In genomic region chr11:63862923-63863322, GRCh38 we compare ENCODE assay signal across 11 cellular contexts. TPM values are rescaled to one million over a fixed set of nuclear protein-coding genes. Genes with fewer than 3 reads are reported as not detected.
A peak's percentile ranks its signal among the peaks of the same experiment; 100 is the strongest.
DNase-seq lines count a peak whose midpoint lies in the region; ATAC-seq and TF ChIP-seq lines count a peak whose summit lies in the region.
"Had no signal": no experiment of that assay in that cellular context is flagged by ENCODE, and none has a peak within 500 bp of the region (broad histone marks: within the 10 kb centered on the region; RNA-seq: fewer than 3 reads in every experiment).

No MANE protein-coding gene starts in this region.

- H3K4me1 Mint-ChIP-seq in H9, result peaks cover 32 to 33% of the 10 kb centered on the region in 2 experiments
- peaks cover 28% of the 10 kb centered on the region for H3K4me1 Mint-ChIP-seq in osteocyte (ENCODE audit: unreplicated experiment)

- H3K23ac ChIP-seq in H9 (ENCODE audit: insufficient read length, low read depth, low read length), result no peak overlapping the region

- H3K27me3 ChIP-seq in H9 (ENCODE audit: insufficient read depth, low read length), result no peaks in the 10 kb centered on the region
- H3K27me3 ChIP-seq in smooth muscle cell (ENCODE audit: low read depth), result no peaks in the 10 kb centered on the region

- H3K79me2 ChIP-seq in H9 (ENCODE audit: insufficient read depth, low read length), result peaks cover 6% of the 10 kb centered on the region
- peaks cover 57% of the 10 kb centered on the region for H3K79me2 ChIP-seq in smooth muscle cell (ENCODE audit: low read depth)

- no peak overlapping the region for H3K4me3 Mint-ChIP-seq in H9
- H3K4me3 Mint-ChIP-seq in osteocyte (ENCODE audit: unreplicated experiment), result no peak overlapping the region

- H3K9me3 ChIP-seq in H9 (ENCODE audit: control insufficient read depth, low read depth, low read length), result no peaks in the 10 kb centered on the region
- no peaks in the 10 kb centered on the region for H3K9me3 ChIP-seq in smooth muscle cell (replicated peaks; ENCODE audit: low read depth)

- no peak overlapping the region for H2BK15ac ChIP-seq in H9 (ENCODE audit: low read depth, low read length)

- H2AK5ac ChIP-seq in H9 (ENCODE audit: insufficient read length, low read length), result no peak overlapping the region

- peaks cover 11 to 15% (median 11%) of the 10 kb centered on the region in 3 experiments for H3K36me3 Mint-ChIP-seq in H9 (ENCODE audit: insufficient read depth in 1 of 3, low read depth in 3 of 3)
- H3K36me3 Mint-ChIP-seq in osteocyte (ENCODE audit: unreplicated experiment), result peaks cover 7% of the 10 kb centered on the region

- no peak overlapping the region for H4K8ac ChIP-seq in H9 (replicated peaks; ENCODE audit: insufficient read length, low read depth, low read length)

- peaks cover 8% of the 10 kb centered on the region for H3F3A ChIP-seq in smooth muscle cell (ENCODE audit: low read depth)

- no peaks in the 10 kb centered on the region for H3K23me2 ChIP-seq in H9 (ENCODE audit: insufficient read length, low read depth, low read length, poor library complexity, severe bottlenecking)

- H2AFZ ChIP-seq in H9 (ENCODE audit: low read length), result no peak overlapping the region
- no peak overlapping the region for H2AFZ ChIP-seq in smooth muscle cell (ENCODE audit: low read depth)

- no peak overlapping the region for H3K4ac ChIP-seq in H9 (ENCODE audit: low read depth, low read length)

- H3K27ac ChIP-seq in H9 (ENCODE audit: insufficient read length, low read depth, low read length), result no peak overlapping the region
- no peak overlapping the region for H3K27ac ChIP-seq in smooth muscle cell (ENCODE audit: low read depth)
- H3K27ac ChIP-seq: epithelial cell of prostate had no signal

- peaks cover 3% of the 10 kb centered on the region for H3K79me1 ChIP-seq in H9 (ENCODE audit: insufficient read depth, low read depth, low read length, poor library complexity, severe bottlenecking)

- no peak for ATAC-seq in HG03565 (IDR thresholded peaks at IDR 0.05; ENCODE audit: unreplicated experiment)

- no peak overlapping the region for H3T11ph ChIP-seq in H9 (ENCODE audit: low read length)

- H4K5ac ChIP-seq in H9 (ENCODE audit: insufficient read length, low read depth, low read length), result no peak overlapping the region

- no peak overlapping the region; the same call in 1 of the 2 replicates for H3K14ac ChIP-seq in H9 (ENCODE audit: insufficient read depth, low read length)

- no peak overlapping the region for H2BK120ac ChIP-seq in H9 (ENCODE audit: low read depth, low read length, poor library complexity, severe bottlenecking)

- no peak overlapping the region for H3K18ac ChIP-seq in H9 (ENCODE audit: insufficient read length, low read depth, low read length)

- H3K9ac ChIP-seq in H9 (ENCODE audit: extremely low read depth, insufficient read length, low read length) (no peak overlapping the region), smooth muscle cell (ENCODE audit: low read depth) (no peak overlapping the region)

- WGBS in H9 (ENCODE audit: extremely low coverage, insufficient read length, low lambda C conversion rate), result no CpG with 5 or more reads among the region's 4 CpGs
- 43% methylated on average over 4 of the region's 4 CpGs for WGBS in smooth muscle cell (ENCODE audit: low lambda C conversion rate)

- H2BK5ac ChIP-seq in H9 (ENCODE audit: insufficient read length, low read length), result no peak overlapping the region

- H3K56ac ChIP-seq in H9 (ENCODE audit: insufficient read length, low read depth, low read length), result no peak overlapping the region

- no peak for TF ChIP-seq CTCF in H9 (conservative IDR thresholded peaks at IDR 0.05)
- TF ChIP-seq CTCF in choroid plexus epithelial cell (conservative IDR thresholded peaks at IDR 0.05; ENCODE audit: low read depth, low read length), result no peak
- TF ChIP-seq CTCF in osteocyte (IDR thresholded peaks at IDR 0.05), result no peak
- TF ChIP-seq CTCF in smooth muscle cell (IDR thresholded peaks at IDR 0.05; ENCODE audit: borderline replicate concordance, insufficient read depth, poor library complexity, severe bottlenecking), result no peak

- H3K36me3 ChIP-seq in smooth muscle cell (ENCODE audit: low read depth), result no peaks in the 10 kb centered on the region

- H3K27me3 Mint-ChIP-seq in H9 (ENCODE audit: low read depth) (no peaks in the 10 kb centered on the region), osteocyte (ENCODE audit: unreplicated experiment) (no peaks in the 10 kb centered on the region)

- no peak overlapping the region for H2BK12ac ChIP-seq in H9 (ENCODE audit: insufficient read length, low read depth, low read length)

- H3K4me2 ChIP-seq in H9 (ENCODE audit: insufficient read depth, insufficient read length, low read length) (no peak overlapping the region), smooth muscle cell (no peak overlapping the region)

- no peaks in the 10 kb centered on the region for H3K4me1 ChIP-seq in H9 (ENCODE audit: insufficient read depth, low read length)
- H3K4me1 ChIP-seq in smooth muscle cell (ENCODE audit: low read depth), result no peaks in the 10 kb centered on the region

- H3K9me3 Mint-ChIP-seq in H9, result no peaks in the 10 kb centered on the region
- no peaks in the 10 kb centered on the region for H3K9me3 Mint-ChIP-seq in osteocyte (ENCODE audit: unreplicated experiment)

- no peak overlapping the region for H4K91ac ChIP-seq in H9 (ENCODE audit: insufficient read length, low read depth, low read length)

- no peaks in the 10 kb centered on the region for H4K20me1 ChIP-seq in H9 (ENCODE audit: control insufficient read depth, insufficient read depth, insufficient read length)
- H4K20me1 ChIP-seq in smooth muscle cell (ENCODE audit: low read depth), result peaks cover 99% of the 10 kb centered on the region

- H3K27ac Mint-ChIP-seq in H9 (peak overlapping the region; percentile 2 to 10 (median 5); a peak in 3 of 7 replicates), osteocyte (ENCODE audit: unreplicated experiment) (peak overlapping the region; percentile 83)

- no peak overlapping the region for H3K4me3 ChIP-seq in choroid plexus epithelial cell (ENCODE audit: low read depth, low read length)
- no peak overlapping the region for H3K4me3 ChIP-seq in smooth muscle cell

- DNase-seq in H9, result no peak
- DNase-seq in NCI-H345 treated with DMSO at 0.1 percent for 48 hours (lab: John Stamatoyannopoulos, UW; ENCODE audit: unreplicated experiment), result peak; percentile 50
- peak; percentile 61 for DNase-seq in choroid plexus epithelial cell (ENCODE audit: low read depth)
- DNase-seq in osteocyte (ENCODE audit: extremely low spot score, unreplicated experiment), result no peak
- no peak for DNase-seq in smooth muscle cell (lab: John Stamatoyannopoulos, UW; ENCODE audit: unreplicated experiment)
- DNase-seq in germinal center (ENCODE audit: low spot score), result no peak
- DNase-seq: activated CD4-positive, alpha-beta T cell treated with anti-CD3 and anti-CD28 coated beads, Interleukin-2, amount 50 U/mL, for 4 hours; NCI-H1436 treated with DMSO at 0.1 percent for 48 hours had no signal

- no peak overlapping the region for H2BK20ac ChIP-seq in H9 (ENCODE audit: low read depth, low read length, poor library complexity, severe bottlenecking)

RNA-seq across cellular contexts. Expression of gene MARK2, which starts 24.0 kb away (rescaled TPM):
- total RNA-seq in H9 (2021), result 45.7 and 49.6 TPM in 2 replicates
- total RNA-seq in osteocyte, result 31.8 and 33.4 TPM in 2 replicates
- 14.2 and 16.9 TPM in 2 replicates for total RNA-seq in smooth muscle cell
- polyA plus RNA-seq in smooth muscle cell, result 23.3 and 32.4 TPM in 2 replicates

RNA-seq across cellular contexts. Expression of gene SPINDOC, which starts 49.7 kb away (rescaled TPM):
- total RNA-seq in H9 (2021) (121 TPM in 2 replicates), osteocyte (32.1 and 33.5 TPM in 2 replicates), smooth muscle cell (13.6 and 15.3 TPM in 2 replicates)
- 12.1 and 13.7 TPM in 2 replicates for polyA plus RNA-seq in smooth muscle cell

RNA-seq across cellular contexts. Expression of gene RCOR2, which starts 54.0 kb away (rescaled TPM):
- 117 and 118 TPM in 2 replicates for total RNA-seq in H9 (2021)
- 2.5 and 2.6 TPM in 2 replicates for total RNA-seq in osteocyte
- 5.5 and 8.5 TPM in 2 replicates for total RNA-seq in smooth muscle cell
- polyA plus RNA-seq in smooth muscle cell, result 8.3 and 8.7 TPM in 2 replicates
- total RNA-seq: mononuclear cell had no signal

Comparison
In these comparisons a context has a peak if more than half of its experiments do, and no peak if none do; other contexts are left out.
1. DNase-seq: peak in NCI-H345 treated with DMSO at 0.1 percent for 48 hours (single experiment) and choroid plexus epithelial cell (single experiment); none in H9 (single experiment), osteocyte (single experiment), smooth muscle cell (single experiment) and germinal center (single experiment).
2. RNA of gene RCOR2, which starts 54.0 kb away (total RNA-seq): 117 to 118 TPM in H9; 5.5 to 8.5 TPM in smooth muscle cell and 2.5 to 2.6 TPM in osteocyte; every median in the first group is over 10 times any median in the second.